Comparison of ENCODE assay signal across 10 cellular contexts in the genomic region with DNA sequence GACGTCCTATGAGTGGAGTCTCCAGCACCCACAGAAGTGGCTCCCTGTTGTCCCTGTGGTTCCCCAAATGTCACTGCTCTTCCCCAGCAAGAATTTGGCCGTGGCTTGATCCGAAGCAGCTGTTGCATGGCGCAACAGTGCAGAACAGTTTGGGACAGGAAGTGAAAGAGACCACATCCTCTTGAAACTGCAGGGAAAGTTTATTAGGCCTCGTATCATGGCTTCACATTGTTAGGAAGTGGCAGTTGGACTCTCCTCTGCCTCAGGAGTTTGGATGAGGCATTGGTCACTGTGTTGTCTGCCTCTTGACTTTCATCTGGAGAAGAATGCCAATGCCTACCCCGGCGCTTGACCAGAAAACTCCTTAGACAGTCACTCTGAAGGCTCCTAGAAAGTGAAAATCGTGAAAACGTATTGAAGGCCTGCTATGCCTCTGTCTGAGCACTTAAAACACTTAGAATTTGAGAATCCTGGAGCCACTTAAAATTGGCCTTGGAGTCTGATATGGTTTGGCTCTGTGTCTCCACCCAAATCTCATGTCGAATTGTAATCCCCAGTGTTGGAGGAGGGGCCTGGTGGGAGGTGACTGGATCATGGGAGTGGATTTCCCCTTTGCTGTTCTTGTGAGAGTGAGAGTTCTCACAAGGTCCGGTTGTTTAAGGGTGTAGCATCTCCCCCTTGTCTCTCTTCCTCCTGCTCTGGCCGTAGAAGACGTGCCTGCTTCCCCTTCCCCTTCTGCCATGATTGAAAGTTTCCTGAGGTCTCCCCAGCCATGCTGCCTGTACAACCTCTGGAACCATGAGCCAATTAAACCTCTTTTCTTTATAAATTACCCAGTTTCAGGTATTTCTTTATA.
DNase-seq lines count a peak whose midpoint lies in the region; ATAC-seq, FAIRE-seq and TF ChIP-seq lines count a peak whose summit lies in the region.
"Had no signal": no experiment of that assay in that cellular context is flagged by ENCODE, and none has a peak within 500 bp of the region (broad histone marks: within the 10 kb centered on the region; RNA-seq: fewer than 3 reads in every experiment).

No MANE protein-coding gene starts in this region.

- H3K9me3 ChIP-seq in DOHH2 (ENCODE audit: control insufficient read depth, insufficient read depth, low read length) = peaks cover 2% of the 10 kb centered on the region; the same call in 1 of the 2 replicates
- H3K9me3 ChIP-seq in K562 (replicated peaks; ENCODE audit: control insufficient read depth, insufficient read depth, low read depth, low read length) = no peaks in the 10 kb centered on the region
- H3K9me3 ChIP-seq in gastrocnemius medialis = no peaks in the 10 kb centered on the region
- H3K9me3 ChIP-seq: ascending aorta had no signal

- in situ Hi-C loops in K562 (cut with MboI) (no loop called here), gastrocnemius medialis (cut with MboI; ENCODE audit: low sequenced_read_pairs in 4 of 4) (no loop called here)

- peak overlapping the region in 1 of 2 experiments; percentile 2; a peak in 1 of 4 replicates for H3K9ac ChIP-seq in K562 (ENCODE audit: insufficient read depth in 1 of 2, low read depth in 2 of 2, low read length in 2 of 2)

- DNase-seq in Jurkat, Clone E6-1 (ENCODE audit: low read depth, low spot score) = peak; percentile 92
- DNase-seq in K562 (ENCODE audit: extremely low read depth in 1 of 4, low spot score in 3 of 4) (no peak), gastrocnemius medialis (peak; percentile 26 to 39), frontal cortex (ENCODE audit: low spot score in 2 of 2) (no peak), NCI-H345 (lab: John Stamatoyannopoulos, UW) (no peak), NCI-H146 treated with DMSO at 0.1 percent for 48 hours (lab: John Stamatoyannopoulos, UW; ENCODE audit: unreplicated experiment) (no peak)

- H3K79me2 ChIP-seq in DOHH2 (ENCODE audit: control insufficient read depth, low read length) (no peaks in the 10 kb centered on the region), K562 (ENCODE audit: control insufficient read depth, insufficient read depth, low read length) (no peaks in the 10 kb centered on the region)

- intact Hi-C loops in K562 (cut with micrococcal nuclease) (no loop called here), gastrocnemius medialis (cut with DNase I; ENCODE audit: low total_unique reads) (no loop called here)

- no TSS peak for BruUV-seq in K562 (replicated peaks; lab: Mats Ljungman, UMichigan)

- H3K27ac ChIP-seq in DOHH2 (ENCODE audit: low read depth, low read length) (peak overlapping the region; percentile 78), K562 (ENCODE audit: extremely low read depth, low read depth, low read length) (no peak overlapping the region), gastrocnemius medialis (no peak overlapping the region)

- peak overlapping the region; percentile 66 for H3K4me2 ChIP-seq in DOHH2 (ENCODE audit: low read length)
- no peak overlapping the region; the same call in 1 of the 2 replicates for H3K4me2 ChIP-seq in K562 (ENCODE audit: insufficient read depth, low read length)

- ATAC-seq in GM21381 (IDR thresholded peaks at IDR 0.05; ENCODE audit: unreplicated experiment) (peak; percentile 87), K562 (peak; percentile 52), gastrocnemius medialis (peak; percentile 43 to 64)

- FAIRE-seq in K562 (lab: Jason Lieb, UNC) (peak; percentile 62), frontal cortex (lab: Jason Lieb, UNC) (no peak)
- FAIRE-seq: H1 had no signal

- no peaks in the 10 kb centered on the region for H3K9me1 ChIP-seq in K562 (ENCODE audit: control insufficient read depth, insufficient read depth, low read length)

- H2AFZ ChIP-seq in K562 (ENCODE audit: low read depth, low read length) = peak overlapping the region; percentile 79

- 0 out of 4 replicates have a peak, but pooled peaks of 1 of the 2 experiments have one; percentile 1 for TF ChIP-seq RAD21 in K562 (CRISPR knock-in tag; conservative IDR thresholded peaks at IDR 0.05 in 1 of 2, IDR thresholded peaks at IDR 0.05 in 1 of 2)

- 57% methylated on average over 13 of the region's 13 CpGs for WGBS in K562 (ENCODE audit: insufficient coverage, low coverage, missing lambda C conversion rate)

- TF ChIP-seq EP300 in K562 (IDR thresholded peaks at IDR 0.05; ENCODE audit: low read length) = peak; percentile 30; the same call in 1 of the 2 replicates

- H4K20me1 ChIP-seq in DOHH2 (ENCODE audit: control insufficient read depth, insufficient read depth, low read depth, low read length) (no peaks in the 10 kb centered on the region), K562 (replicated peaks; ENCODE audit: control insufficient read depth, insufficient read depth, low read length) (no peaks in the 10 kb centered on the region)

- no peaks in the 10 kb centered on the region for H3K36me3 ChIP-seq in DOHH2 (ENCODE audit: control insufficient read depth, low read length)
- H3K36me3 ChIP-seq in K562 (ENCODE audit: control insufficient read depth, insufficient read depth, low read length) = no peaks in the 10 kb centered on the region
- H3K36me3 ChIP-seq in gastrocnemius medialis = no peaks in the 10 kb centered on the region
- H3K36me3 ChIP-seq: ascending aorta had no signal

- POLR2A ChIA-PET in K562 (lab: Yijun Ruan, JAX) = interaction anchor here (0.8 kb wide), 1 partner anchor 8 kb away, joined by 3 read pairs; no protein-coding TSS in a partner anchor

- TF ChIP-seq CTCF in DOHH2 (IDR thresholded peaks at IDR 0.05; ENCODE audit: low read depth, low read length, poor library complexity, severe bottlenecking) (no peak), K562 (IDR thresholded peaks at IDR 0.05 in 2 of 3, conservative IDR thresholded peaks at IDR 0.05 in 1 of 3; ENCODE audit: insufficient read depth in 2 of 3, low read depth in 1 of 3, low read length in 3 of 3) (no peak), gastrocnemius medialis (IDR thresholded peaks at IDR 0.05 in 4 of 5, conservative IDR thresholded peaks at IDR 0.05 in 1 of 5) (no peak)

- no peaks in the 10 kb centered on the region for H3F3A ChIP-seq in DOHH2 (ENCODE audit: control insufficient read depth, insufficient read depth)

- CTCF ChIA-PET in K562 (lab: Yijun Ruan, JAX; ENCODE audit: low intra/inter-chr PET ratio) = no interaction called here

- peaks cover 38% of the 10 kb centered on the region for H3K4me1 ChIP-seq in DOHH2 (ENCODE audit: control insufficient read depth, low read length)
- peaks cover 10 to 19% of the 10 kb centered on the region in 2 experiments for H3K4me1 ChIP-seq in K562 (replicated peaks in 1 of 2; ENCODE audit: control insufficient read depth in 2 of 2, insufficient read depth in 2 of 2, low read length in 2 of 2)
- H3K4me1 ChIP-seq in gastrocnemius medialis = no peaks in the 10 kb centered on the region
- H3K4me1 ChIP-seq: ascending aorta had no signal

- H3K27me3 ChIP-seq in DOHH2 (ENCODE audit: control insufficient read depth, low read length) (no peaks in the 10 kb centered on the region), K562 (ENCODE audit: control insufficient read depth in 2 of 2, insufficient read depth in 2 of 2, low read length in 2 of 2) (no peaks in the 10 kb centered on the region), gastrocnemius medialis (no peaks in the 10 kb centered on the region)
- H3K27me3 ChIP-seq: ascending aorta had no signal

- TF ChIP-seq POLR2A in K562 (conservative IDR thresholded peaks at IDR 0.05) = no peak
- TF ChIP-seq POLR2A in gastrocnemius medialis (IDR thresholded peaks at IDR 0.05) = no peak

- no peaks in the 10 kb centered on the region for H3K9me2 ChIP-seq in DOHH2 (replicated peaks; ENCODE audit: control insufficient read depth, low read length)

- H3K4me3 ChIP-seq in DOHH2 (ENCODE audit: low read length) (peak overlapping the region; percentile 67), K562 (no peak overlapping the region), gastrocnemius medialis (no peak overlapping the region)
- H3K4me3 ChIP-seq in Jurkat, Clone E6-1 (ENCODE audit: low read length) = peak overlapping the region; percentile 23
- H3K4me3 ChIP-seq: ascending aorta had no signal

TF ChIP-seq in K562, 482 proteins besides CTCF, POLR2A, EP300 and RAD21 (continues in another document):
- TF ChIP-seq CC2D1A (IDR thresholded peaks at IDR 0.05) (no peak), E2F8 (IDR thresholded peaks at IDR 0.05; ENCODE audit: low read depth, partially characterized antibody) (no peak)

Comparison
In these comparisons a context has a peak if more than half of its experiments do, and no peak if none do; other contexts are left out.
1. H3K4me3 ChIP-seq: peak in DOHH2 (single experiment) and Jurkat, Clone E6-1 (single experiment); none in K562 (single experiment) and gastrocnemius medialis (0 of 4).
2. DNase-seq: peak in Jurkat, Clone E6-1 (single experiment) and gastrocnemius medialis (2 of 2); none in K562 (0 of 4), frontal cortex (0 of 2), NCI-H345 (single experiment) and NCI-H146 treated with DMSO at 0.1 percent for 48 hours (single experiment).
3. Peak in every context shown above with its lines, with median percentiles within 50 percentile points of each other: ATAC-seq.